ENCODE assay signal across 22 cellular contexts in genomic region chr6:101513181-101513580, GRCh38.
"Had no signal": no experiment of that assay in that cellular context is flagged by ENCODE, and none has a peak within 500 bp of the region (broad histone marks: within the 10 kb centered on the region; RNA-seq: fewer than 3 reads in every experiment).

No MANE protein-coding gene starts in this region.

- H3K27ac Mint-ChIP-seq: natural killer cell treated with Interleukin-12 subunit alpha and Interleukin-12 subunit beta and Interleukin-15 and Interleukin-18, amount 100 ng/mL, for 72 hours; neural progenitor cell had no signal

- H3K27me3 ChIP-seq: heart left ventricle, neural progenitor cell, ovary, right atrium auricular region, sigmoid colon, stomach, uterus had no signal

- DNase-seq: effector CD4-positive, alpha-beta T cell; heart left ventricle; hippocampal formation; left colon; left ventricle myocardium superior; mesenchymal stem cell; midbrain; nucleus accumbens; ovary; sigmoid colon; stimulated activated CD4-positive, alpha-beta T cell treated with anti-CD3 and anti-CD28 coated beads, Interleukin-2, amount 100 ng/mL, for 24 hours; stimulated activated naive CD4-positive, alpha-beta T cell; stomach; substantia nigra; trophoblast cell; uterus had no signal

- H3K27me3 Mint-ChIP-seq: natural killer cell treated with Interleukin-12 subunit alpha and Interleukin-12 subunit beta and Interleukin-15 and Interleukin-18, amount 100 ng/mL, for 72 hours had no signal

- H3K4me3 ChIP-seq: heart left ventricle, lung, neural progenitor cell, ovary, right atrium auricular region, sigmoid colon, skin epidermis, stomach, thoracic aorta, uterus had no signal

- H3K9me3 Mint-ChIP-seq: neural progenitor cell had no signal

- H3K9me3 ChIP-seq: heart left ventricle, ovary, right atrium auricular region, sigmoid colon, stomach, thoracic aorta, uterus had no signal

- H3K36me3 ChIP-seq: heart left ventricle, neural progenitor cell, ovary, right atrium auricular region, sigmoid colon, stomach, thoracic aorta, uterus had no signal

- H3K27ac ChIP-seq: heart left ventricle, neural progenitor cell, ovary, right atrium auricular region, sigmoid colon, skin epidermis, stomach, thoracic aorta, uterus had no signal

- H3K4me3 Mint-ChIP-seq: natural killer cell treated with Interleukin-12 subunit alpha and Interleukin-12 subunit beta and Interleukin-15 and Interleukin-18, amount 100 ng/mL, for 72 hours; neural progenitor cell had no signal

- H3K36me3 Mint-ChIP-seq: natural killer cell treated with Interleukin-12 subunit alpha and Interleukin-12 subunit beta and Interleukin-15 and Interleukin-18, amount 100 ng/mL, for 72 hours; neural progenitor cell had no signal

- H3K4me1 Mint-ChIP-seq: neural progenitor cell had no signal
